In genomic region chr14:22386924-22387775, GRCh38 we compare ENCODE assay signal across 8 cellular contexts.
A peak's percentile ranks its signal among the peaks of the same experiment; 100 is the strongest.
DNase-seq lines count a peak whose midpoint lies in the region; ATAC-seq, FAIRE-seq and TF ChIP-seq lines count a peak whose summit lies in the region.

No MANE protein-coding gene starts in this region.

- no peak for ATAC-seq in lung (ENCODE audit: insufficient read depth, low FRiP score)

- peak overlapping the region; percentile 54 for H3K4me2 ChIP-seq in DOHH2 (ENCODE audit: low read length)
- 0 out of 2 replicates have a peak overlapping the region, but pooled peaks have one; percentile 6 for H3K4me2 ChIP-seq in KMS-11

- peak overlapping the region; percentile 33 for H3K4me3 ChIP-seq in DOHH2 (ENCODE audit: low read length)
- H3K4me3 ChIP-seq in KMS-11 (IDR thresholded peaks at IDR 0.05; ENCODE audit: insufficient read depth, low read depth, low read length): no peak overlapping the region
- no peak overlapping the region for H3K4me3 ChIP-seq in Peyer's patch
- H3K4me3 ChIP-seq in lung: no peak overlapping the region

- H3K27me3 ChIP-seq in DOHH2 (ENCODE audit: control insufficient read depth, low read length) (no peaks in the 10 kb centered on the region), KMS-11 (ENCODE audit: insufficient read depth, low read depth) (no peaks in the 10 kb centered on the region), Peyer's patch (no peaks in the 10 kb centered on the region), lung (ENCODE audit: control insufficient read depth, insufficient read depth) (no peaks in the 10 kb centered on the region)

- TF ChIP-seq CTCF in DOHH2 (IDR thresholded peaks at IDR 0.05; ENCODE audit: low read depth, low read length, poor library complexity, severe bottlenecking) (peak; percentile 88), KMS-11 (conservative IDR thresholded peaks at IDR 0.05; ENCODE audit: low read depth, low read length) (peak; percentile 80), Peyer's patch (IDR thresholded peaks at IDR 0.05) (peak; percentile 43 to 89 (median 82)), lung (IDR thresholded peaks at IDR 0.05; ENCODE audit: control extremely low read depth, extremely low read depth) (peak; percentile 67)

- no peaks in the 10 kb centered on the region for H3K9me2 ChIP-seq in DOHH2 (replicated peaks; ENCODE audit: control insufficient read depth, low read length)

- peaks cover 76% of the 10 kb centered on the region for H3K4me1 ChIP-seq in DOHH2 (ENCODE audit: control insufficient read depth, low read length)
- peaks cover 35% of the 10 kb centered on the region for H3K4me1 ChIP-seq in KMS-11 (ENCODE audit: low read depth, poor library complexity, severe bottlenecking)
- H3K4me1 ChIP-seq in Peyer's patch: no peaks in the 10 kb centered on the region
- H3K4me1 ChIP-seq in lung (ENCODE audit: control insufficient read depth in 2 of 2, insufficient read depth in 2 of 2, low read length in 2 of 2): no peaks in the 10 kb centered on the region

- peak overlapping the region; percentile 55 for H2AFZ ChIP-seq in KMS-11 (ENCODE audit: low read depth)

- 54 to 56% methylated on average over 22 of the region's 22 CpGs for WGBS in lung, 2 donors

- FAIRE-seq in urothelium cell line (lab: Jason Lieb, UNC): no peak

- H3F3A ChIP-seq in DOHH2 (ENCODE audit: control insufficient read depth, insufficient read depth): peaks cover 4% of the 10 kb centered on the region; the same call in 1 of the 2 replicates

- DNase-seq in Peyer's patch (peak in 2 of 3 donors; percentile 75 to 87), ecto neural progenitor cell (ENCODE audit: low spot score) (peak; percentile 77), lung (ENCODE audit: low spot score) (peak; percentile 76), urothelium cell line (ENCODE audit: low spot score) (peak; percentile 82)
- no peak for DNase-seq in activated effector memory CD4-positive, alpha-beta T cell treated with Interleukin-2 at 50 U/mL for 16 hours
- DNase-seq in activated CD8-positive, alpha-beta memory T cell treated with anti-CD3 and anti-CD28 coated beads for 24 hours: no peak

- no peaks in the 10 kb centered on the region for H3K79me2 ChIP-seq in DOHH2 (ENCODE audit: control insufficient read depth, low read length)
- no peaks in the 10 kb centered on the region for H3K79me2 ChIP-seq in KMS-11 (ENCODE audit: insufficient read depth, low read depth)

- no peak for TF ChIP-seq POLR2A in Peyer's patch (IDR thresholded peaks at IDR 0.05)

- H3K9ac ChIP-seq in KMS-11: no peak overlapping the region

- H3K9me3 ChIP-seq in DOHH2 (ENCODE audit: control insufficient read depth, insufficient read depth, low read length) (no peaks in the 10 kb centered on the region), Peyer's patch (no peaks in the 10 kb centered on the region), lung (ENCODE audit: control insufficient read depth in 2 of 2, insufficient read depth in 1 of 2, low read length in 1 of 2) (peaks cover 0 to 1% of the 10 kb centered on the region in 2 donors)

- H3K36me3 ChIP-seq in DOHH2 (ENCODE audit: control insufficient read depth, low read length): no peaks in the 10 kb centered on the region
- H3K36me3 ChIP-seq in KMS-11 (ENCODE audit: insufficient read depth): no peaks in the 10 kb centered on the region
- no peaks in the 10 kb centered on the region for H3K36me3 ChIP-seq in Peyer's patch
- no peaks in the 10 kb centered on the region for H3K36me3 ChIP-seq in lung (ENCODE audit: control insufficient read depth in 2 of 2, insufficient read depth in 2 of 2, low read length in 2 of 2)

- H4K20me1 ChIP-seq in DOHH2 (ENCODE audit: control insufficient read depth, insufficient read depth, low read depth, low read length): no peaks in the 10 kb centered on the region
- no peaks in the 10 kb centered on the region for H4K20me1 ChIP-seq in KMS-11 (ENCODE audit: insufficient read depth)

- no peak overlapping the region for H3K27ac ChIP-seq in DOHH2 (ENCODE audit: low read depth, low read length)
- H3K27ac ChIP-seq in KMS-11: no peak overlapping the region
- H3K27ac ChIP-seq in Peyer's patch: no peak overlapping the region
- H3K27ac ChIP-seq in lung (ENCODE audit: low read depth in 1 of 2, low read length in 1 of 2): no peak overlapping the region

Comparison
In these comparisons a context has a peak if more than half of its experiments do, and no peak if none do; other contexts are left out.
1. DNase-seq: peak in Peyer's patch (2 of 3), ecto neural progenitor cell (single experiment), lung (single experiment) and urothelium cell line (single experiment); none in activated effector memory CD4-positive, alpha-beta T cell treated with Interleukin-2 at 50 U/mL for 16 hours (single experiment) and activated CD8-positive, alpha-beta memory T cell treated with anti-CD3 and anti-CD28 coated beads for 24 hours (single experiment).
2. Peak in every context shown above with its lines, with median percentiles within 50 percentile points of each other: CTCF ChIP-seq.